Comparison of ENCODE assay signal across 9 cellular contexts in genomic region chr3:50319872-50320625, GRCh38. TPM values are rescaled to one million over a fixed set of nuclear protein-coding genes. Genes with fewer than 3 reads are reported as not detected.
DNase-seq lines count a peak whose midpoint lies in the region; ATAC-seq and TF ChIP-seq lines count a peak whose summit lies in the region.
"Had no signal": no experiment of that assay in that cellular context is flagged by ENCODE, and none has a peak within 500 bp of the region (broad histone marks: within the 10 kb centered on the region; RNA-seq: fewer than 3 reads in every experiment).

No MANE protein-coding gene starts in this region.

- TF ChIP-seq CTCF in BE2C (IDR thresholded peaks at IDR 0.05; ENCODE audit: low read depth, low read length) (no peak), NB4 (IDR thresholded peaks at IDR 0.05; ENCODE audit: low read depth, low read length) (no peak), nephron progenitor cell (IDR thresholded peaks at IDR 0.05) (no peak)

- H3K36me3 ChIP-seq in BE2C = peaks cover 17% of the 10 kb centered on the region
- H3K36me3 ChIP-seq in effector memory CD4-positive, alpha-beta T cell (ENCODE audit: control insufficient read depth, insufficient read depth, low read length) = no peaks in the 10 kb centered on the region

- ATAC-seq in HG02642 (IDR thresholded peaks at IDR 0.05; ENCODE audit: poor library complexity, unreplicated experiment) = no peak

- no peak overlapping the region for H3K27ac ChIP-seq in effector memory CD4-positive, alpha-beta T cell (ENCODE audit: insufficient read depth, low read length, poor library complexity, severe bottlenecking)

- no peaks in the 10 kb centered on the region for H3K27me3 ChIP-seq in BE2C
- no peaks in the 10 kb centered on the region for H3K27me3 ChIP-seq in effector memory CD4-positive, alpha-beta T cell (replicated peaks; ENCODE audit: control insufficient read depth, insufficient read depth, low read length, poor library complexity, severe bottlenecking)

- H3K4me3 ChIP-seq in BE2C (ENCODE audit: low read depth, low read length) (peak overlapping the region; percentile 65), NB4 (ENCODE audit: low read depth, low read length) (peak overlapping the region; percentile 77)
- H3K4me3 ChIP-seq in effector memory CD4-positive, alpha-beta T cell (ENCODE audit: insufficient read depth, low read depth, low read length, poor library complexity, severe bottlenecking) = peak overlapping the region; percentile 93

- no peaks in the 10 kb centered on the region for H3K9me3 Mint-ChIP-seq in nephron progenitor cell

- peak overlapping the region; percentile 90 for H3K27ac Mint-ChIP-seq in nephron progenitor cell

- H3K4me1 ChIP-seq in BE2C = peaks cover 3% of the 10 kb centered on the region
- H3K4me1 ChIP-seq in effector memory CD4-positive, alpha-beta T cell (ENCODE audit: control insufficient read depth, insufficient read depth, low read length, poor library complexity, severe bottlenecking) = peaks cover 41% of the 10 kb centered on the region

- H3K4me1 Mint-ChIP-seq in nephron progenitor cell = peaks cover 67% of the 10 kb centered on the region

- no peak for DNase-seq in BE2C
- no peak for DNase-seq in NB4 (ENCODE audit: low read depth)
- DNase-seq in effector memory CD4-positive, alpha-beta T cell = no peak
- DNase-seq in nephron progenitor cell = no peak
- DNase-seq in midbrain (lab: John Stamatoyannopoulos, UW) = no peak
- no peak for DNase-seq in RKO (ENCODE audit: low spot score)
- no peak for DNase-seq in NCI-H2107 (lab: John Stamatoyannopoulos, UW)
- DNase-seq: NCI-H446 treated with DMSO at 0.1 percent for 48 hours had no signal

- peaks cover 9% of the 10 kb centered on the region for H3K27me3 Mint-ChIP-seq in nephron progenitor cell (ENCODE audit: low read depth, poor library complexity)

- H3K4me3 Mint-ChIP-seq in nephron progenitor cell = peak overlapping the region; percentile 95

- peaks cover 30% of the 10 kb centered on the region for H3K36me3 Mint-ChIP-seq in nephron progenitor cell (ENCODE audit: low read depth)

- TF ChIP-seq POLR2A in NB4 (IDR thresholded peaks at IDR 0.05; ENCODE audit: extremely low read depth, insufficient read length) = no peak

- H3K9me3 ChIP-seq in BE2C = no peaks in the 10 kb centered on the region
- no peaks in the 10 kb centered on the region for H3K9me3 ChIP-seq in effector memory CD4-positive, alpha-beta T cell (ENCODE audit: control insufficient read depth, low read length)

RNA-seq across cellular contexts. Expression of gene HYAL2, which starts 2.5 kb away (rescaled TPM):
- polyA plus RNA-seq in BE2C (2012; ENCODE audit: insufficient read depth, insufficient read length, low read depth) = 73.0 TPM

RNA-seq across cellular contexts. Expression of gene TUSC2, which starts 8.0 kb away (rescaled TPM):
- polyA plus RNA-seq in BE2C (2012; ENCODE audit: insufficient read depth, insufficient read length, low read depth) = 72.1 TPM

RNA-seq across cellular contexts. Expression of gene HYAL1, which starts 16.7 kb away (rescaled TPM):
- 1.2 TPM for polyA plus RNA-seq in BE2C (2012; ENCODE audit: insufficient read depth, insufficient read length, low read depth)

RNA-seq across cellular contexts. Expression of gene RASSF1, which starts 20.6 kb away (rescaled TPM):
- 36.7 TPM for polyA plus RNA-seq in BE2C (2012; ENCODE audit: insufficient read depth, insufficient read length, low read depth)

RNA-seq across cellular contexts. Expression of gene HYAL3, which starts 20.8 kb away (rescaled TPM):
- 4.2 TPM for polyA plus RNA-seq in BE2C (2012; ENCODE audit: insufficient read depth, insufficient read length, low read depth)
